8 cellular contexts compared by ENCODE assay signal in genomic region chr3:179321585-179322322, GRCh38. TPM values are rescaled to one million over a fixed set of nuclear protein-coding genes. Genes with fewer than 3 reads are reported as not detected.
A peak's percentile ranks its signal among the peaks of the same experiment; 100 is the strongest.
DNase-seq lines count a peak whose midpoint lies in the region; ATAC-seq and TF ChIP-seq lines count a peak whose summit lies in the region.

No MANE protein-coding gene starts in this region.

- ATAC-seq in activated CD8-positive, alpha-beta T cell treated with anti-CD3 and anti-CD28 coated beads for 36 hours: no peak
- ATAC-seq in gastrocnemius medialis (no peak), HG03175 (IDR thresholded peaks at IDR 0.05; ENCODE audit: unreplicated experiment) (no peak), GM21619 (IDR thresholded peaks at IDR 0.05; ENCODE audit: unreplicated experiment) (no peak)

- peak overlapping the region; percentile 41 to 92 (median 88) for H3K4me3 ChIP-seq in gastrocnemius medialis

- H3K27me3 Mint-ChIP-seq in activated CD8-positive, alpha-beta T cell treated with anti-CD3 and anti-CD28 coated beads for 36 hours: no peaks in the 10 kb centered on the region
- peaks cover 2% of the 10 kb centered on the region for H3K27me3 Mint-ChIP-seq in glutamatergic neuron (ENCODE audit: unreplicated experiment)

- H3K27ac ChIP-seq in gastrocnemius medialis: peak overlapping the region; percentile 89 to 96 (median 92)

- CTCF ChIA-PET in activated CD8-positive, alpha-beta T cell treated with anti-CD3 and anti-CD28 coated beads for 36 hours (lab: Charles Lee): interaction anchor here (0.6 to 3.7 kb wide), 20 partner anchors 10 to 319 kb away, joined by 3 to 25 read pairs (median 3); partner anchors contain the start of genes PIK3CA and ZMAT3

- TF ChIP-seq POLR2A in gastrocnemius medialis (IDR thresholded peaks at IDR 0.05): no peak

- no peaks in the 10 kb centered on the region for H3K9me3 ChIP-seq in gastrocnemius medialis

- peak overlapping the region; percentile 88 for H3K27ac Mint-ChIP-seq in activated CD8-positive, alpha-beta T cell treated with anti-CD3 and anti-CD28 coated beads for 36 hours
- peak overlapping the region; percentile 36 for H3K27ac Mint-ChIP-seq in glutamatergic neuron (ENCODE audit: unreplicated experiment)

- intact Hi-C loops in activated CD8-positive, alpha-beta T cell treated with anti-CD3 and anti-CD28 coated beads for 36 hours (cut with micrococcal nuclease): loop anchor here (5.0 kb wide), 1 partner anchor 241 kb away; the partner anchor contains the start of gene ACTL6A
- intact Hi-C loops in gastrocnemius medialis (cut with DNase I; ENCODE audit: low total_unique reads): loop anchor here (1.0 to 5.0 kb wide), 3 partner anchors 26 to 241 kb away; partner anchors contain the start of genes ACTL6A and MFN1

- no peaks in the 10 kb centered on the region for H3K9me3 Mint-ChIP-seq in activated CD8-positive, alpha-beta T cell treated with anti-CD3 and anti-CD28 coated beads for 36 hours
- no peaks in the 10 kb centered on the region for H3K9me3 Mint-ChIP-seq in glutamatergic neuron (ENCODE audit: unreplicated experiment)

- no peaks in the 10 kb centered on the region for H3K27me3 ChIP-seq in gastrocnemius medialis

- peaks cover 27% of the 10 kb centered on the region for H3K4me1 Mint-ChIP-seq in activated CD8-positive, alpha-beta T cell treated with anti-CD3 and anti-CD28 coated beads for 36 hours (ENCODE audit: low read depth)
- H3K4me1 Mint-ChIP-seq in glutamatergic neuron (ENCODE audit: low read depth, unreplicated experiment): peaks cover 16% of the 10 kb centered on the region

- no peaks in the 10 kb centered on the region for H3K36me3 ChIP-seq in gastrocnemius medialis

- peaks cover 17% of the 10 kb centered on the region for H3K36me3 Mint-ChIP-seq in activated CD8-positive, alpha-beta T cell treated with anti-CD3 and anti-CD28 coated beads for 36 hours (ENCODE audit: low read depth)
- H3K36me3 Mint-ChIP-seq in glutamatergic neuron (ENCODE audit: unreplicated experiment): no peaks in the 10 kb centered on the region

- in situ Hi-C loops in gastrocnemius medialis (cut with MboI; ENCODE audit: low sequenced_read_pairs in 4 of 4): loop anchor here in 3 of 4 donors (5.0 to 10.0 kb wide), 3 partner anchors 177 to 309 kb away; partner anchors contain the start of genes ACTL6A (in 1 of the 3) and PIK3CA (in 1 of the 3)

- peak; percentile 42 for TF ChIP-seq CTCF in activated CD8-positive, alpha-beta T cell treated with anti-CD3 and anti-CD28 coated beads for 36 hours (IDR thresholded peaks at IDR 0.05)
- TF ChIP-seq CTCF in glutamatergic neuron (IDR thresholded peaks at IDR 0.05; ENCODE audit: partially characterized antibody, unreplicated experiment) (peak; percentile 24), gastrocnemius medialis (IDR thresholded peaks at IDR 0.05 in 4 of 5, conservative IDR thresholded peaks at IDR 0.05 in 1 of 5) (peak in 4 of 5 experiments; percentile 19 to 53 (median 35))

- POLR2A ChIA-PET in activated CD8-positive, alpha-beta T cell treated with anti-CD3 and anti-CD28 coated beads for 36 hours (lab: Charles Lee): interaction anchor here (0.5 to 2.7 kb wide), 9 partner anchors 26 to 305 kb away, joined by 3 to 15 read pairs (median 4); partner anchors contain the start of gene ZMAT3

- H3K4me1 ChIP-seq in gastrocnemius medialis: peaks cover 23 to 28% of the 10 kb centered on the region in 2 donors

- DNase-seq in A172 (ENCODE audit: low spot score) (peak; percentile 76), EL (peak; percentile 64), NCI-H146 treated with DMSO at 0.1 percent for 48 hours (lab: John Stamatoyannopoulos, UW; ENCODE audit: unreplicated experiment) (peak; percentile 68), glutamatergic neuron (peak; percentile 27), gastrocnemius medialis (no peak)
- peak; percentile 46 for DNase-seq in activated CD8-positive, alpha-beta T cell treated with anti-CD3 and anti-CD28 coated beads for 36 hours

- H3K4me3 Mint-ChIP-seq in activated CD8-positive, alpha-beta T cell treated with anti-CD3 and anti-CD28 coated beads for 36 hours: peak overlapping the region; percentile 94
- peak overlapping the region; percentile 79 for H3K4me3 Mint-ChIP-seq in glutamatergic neuron (ENCODE audit: unreplicated experiment)

RNA-seq across cellular contexts. Expression of gene ZNF639, which starts 1.1 kb away (rescaled TPM):
- total RNA-seq in A172 (2014; rRNA removed; shearing (Covaris generic)): 122 and 145 TPM in 2 replicates
- total RNA-seq in activated CD8-positive, alpha-beta T cell treated with anti-CD3 and anti-CD28 coated beads for 36 hours: 10 to 100 TPM; 35.1 to 35.4 TPM
- total RNA-seq in glutamatergic neuron (ENCODE audit: unreplicated experiment): 34.2 TPM
- 10 to 100 TPM; 28.7 to 43.7 (median 39.7) TPM for total RNA-seq in gastrocnemius medialis

RNA-seq across cellular contexts. Expression of gene MFN1, which starts 25.8 kb away (rescaled TPM):
- total RNA-seq in A172 (2014; rRNA removed; shearing (Covaris generic)): 78.9 and 83.2 TPM in 2 replicates
- 10 to 100 TPM; 31.9 to 34.8 TPM for total RNA-seq in activated CD8-positive, alpha-beta T cell treated with anti-CD3 and anti-CD28 coated beads for 36 hours
- total RNA-seq in glutamatergic neuron (ENCODE audit: unreplicated experiment) (80.5 TPM), gastrocnemius medialis (10 to 100 TPM; 27.2 to 37.1 (median 32.9) TPM)

Comparison
In these comparisons a context has a peak if more than half of its experiments do, and no peak if none do; other contexts are left out.
1. DNase-seq: peak in A172 (single experiment), EL (single experiment), NCI-H146 treated with DMSO at 0.1 percent for 48 hours (single experiment), activated CD8-positive, alpha-beta T cell treated with anti-CD3 and anti-CD28 coated beads for 36 hours (single experiment) and glutamatergic neuron (single experiment); none in gastrocnemius medialis (0 of 2).
2. Peak in every context shown above with its lines, with median percentiles within 50 percentile points of each other: CTCF ChIP-seq.